In genomic region chr10:77498210-77498609, GRCh38 we compare ENCODE assay signal across 2 cellular contexts.
TF ChIP-seq lines count a peak whose summit lies in the region.

No MANE protein-coding gene starts in this region.

TF ChIP-seq in A549, 52 proteins besides CTCF, POLR2A, EP300 and RAD21:
- no peak for TF ChIP-seq HEYL (CRISPR knock-in tag; IDR thresholded peaks at IDR 0.05)
- TF ChIP-seq HOXB5 (CRISPR knock-in tag; IDR thresholded peaks at IDR 0.05), result no peak
- no peak for TF ChIP-seq FOSL2 (IDR thresholded peaks at IDR 0.05)
- no peak for TF ChIP-seq FOSL2 (CRISPR knock-in tag; IDR thresholded peaks at IDR 0.05)
- TF ChIP-seq ZNF302 (CRISPR knock-in tag; IDR thresholded peaks at IDR 0.05), result no peak
- TF ChIP-seq, protein P1, sequence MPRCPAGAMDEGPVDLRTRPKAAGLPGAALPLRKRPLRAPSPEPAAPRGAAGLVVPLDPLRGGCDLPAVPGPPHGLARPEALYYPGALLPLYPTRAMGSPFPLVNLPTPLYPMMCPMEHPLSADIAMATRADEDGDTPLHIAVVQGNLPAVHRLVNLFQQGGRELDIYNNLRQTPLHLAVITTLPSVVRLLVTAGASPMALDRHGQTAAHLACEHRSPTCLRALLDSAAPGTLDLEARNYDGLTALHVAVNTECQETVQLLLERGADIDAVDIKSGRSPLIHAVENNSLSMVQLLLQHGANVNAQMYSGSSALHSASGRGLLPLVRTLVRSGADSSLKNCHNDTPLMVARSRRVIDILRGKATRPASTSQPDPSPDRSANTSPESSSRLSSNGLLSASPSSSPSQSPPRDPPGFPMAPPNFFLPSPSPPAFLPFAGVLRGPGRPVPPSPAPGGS (IDR thresholded peaks at IDR 0.05), result no peak
- no peak for TF ChIP-seq ZFP36 (IDR thresholded peaks at IDR 0.05; ENCODE audit: borderline replicate concordance, partially characterized antibody)
- no peak for TF ChIP-seq RFX5 (IDR thresholded peaks at IDR 0.05)

TF ChIP-seq in IMR-90, 13 proteins besides CTCF, POLR2A, EP300 and RAD21:
- no peak for TF ChIP-seq SMC3 (IDR thresholded peaks at IDR 0.05; ENCODE audit: low read depth, low read length)
- TF ChIP-seq NFE2L2 (IDR thresholded peaks at IDR 0.05; ENCODE audit: low read depth, low read length), result no peak
- TF ChIP-seq, protein P2, sequence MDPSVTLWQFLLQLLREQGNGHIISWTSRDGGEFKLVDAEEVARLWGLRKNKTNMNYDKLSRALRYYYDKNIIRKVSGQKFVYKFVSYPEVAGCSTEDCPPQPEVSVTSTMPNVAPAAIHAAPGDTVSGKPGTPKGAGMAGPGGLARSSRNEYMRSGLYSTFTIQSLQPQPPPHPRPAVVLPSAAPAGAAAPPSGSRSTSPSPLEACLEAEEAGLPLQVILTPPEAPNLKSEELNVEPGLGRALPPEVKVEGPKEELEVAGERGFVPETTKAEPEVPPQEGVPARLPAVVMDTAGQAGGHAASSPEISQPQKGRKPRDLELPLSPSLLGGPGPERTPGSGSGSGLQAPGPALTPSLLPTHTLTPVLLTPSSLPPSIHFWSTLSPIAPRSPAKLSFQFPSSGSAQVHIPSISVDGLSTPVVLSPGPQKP (IDR thresholded peaks at IDR 0.05; ENCODE audit: borderline replicate concordance, low read depth, low read length), result no peak
- no peak for TF ChIP-seq CHD1 (IDR thresholded peaks at IDR 0.05; ENCODE audit: low read depth, low read length)
- TF ChIP-seq MXI1 (IDR thresholded peaks at IDR 0.05; ENCODE audit: borderline replicate concordance, low read depth, low read length), result no peak
- no peak for TF ChIP-seq FOS (IDR thresholded peaks at IDR 0.05; ENCODE audit: low read depth, low read length)
- no peak for TF ChIP-seq BHLHE40 (IDR thresholded peaks at IDR 0.05; ENCODE audit: low read depth, low read length)
- TF ChIP-seq RFX5 (IDR thresholded peaks at IDR 0.05; ENCODE audit: low read depth, low read length), result no peak
- TF ChIP-seq CEBPB (IDR thresholded peaks at IDR 0.05; ENCODE audit: low read depth, low read length), result no peak
- no peak for TF ChIP-seq MAFK (IDR thresholded peaks at IDR 0.05; ENCODE audit: low read depth, low read length)
- TF ChIP-seq USF2 (IDR thresholded peaks at IDR 0.05; ENCODE audit: low read depth, low read length), result no peak
- TF ChIP-seq MAZ (IDR thresholded peaks at IDR 0.05; ENCODE audit: borderline replicate concordance, low read depth, low read length), result no peak
- TF ChIP-seq RCOR1 (IDR thresholded peaks at IDR 0.05; ENCODE audit: insufficient replicate concordance, low read length), result no peak
